ENCODE assay signal across 9 cellular contexts in the genomic region with DNA sequence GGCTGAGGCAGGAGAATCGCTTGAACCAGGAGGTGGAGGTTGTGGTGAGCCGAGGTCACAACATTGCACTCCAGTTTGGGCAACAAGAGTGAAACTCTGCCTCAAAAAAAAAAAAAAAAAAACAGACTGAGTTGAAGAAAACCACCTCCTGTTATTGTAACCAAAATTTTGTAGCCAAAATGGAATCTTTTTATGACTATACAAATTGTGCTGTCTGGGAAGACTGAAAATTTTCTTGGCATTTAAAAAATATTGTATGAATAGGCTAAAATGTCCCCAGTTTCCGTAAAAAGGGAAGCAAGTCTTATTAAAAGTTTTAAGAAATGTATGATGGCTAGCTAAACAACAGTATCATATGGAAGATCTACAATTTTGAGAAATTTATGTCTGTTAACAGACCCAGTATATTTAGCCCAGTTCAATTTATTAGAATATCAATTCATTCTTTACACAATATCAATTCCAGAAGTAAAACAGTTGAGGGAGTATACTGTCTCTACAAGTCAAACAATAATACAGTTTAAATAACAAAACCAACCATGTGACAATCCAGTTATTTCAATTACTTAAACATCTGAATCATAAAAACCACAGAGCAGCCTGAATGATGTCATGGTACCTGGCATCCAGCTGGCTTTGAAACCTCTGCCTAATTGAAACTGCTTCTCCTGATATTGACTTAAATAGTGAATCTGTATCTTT.
DNase-seq lines count a peak whose midpoint lies in the region; ATAC-seq and TF ChIP-seq lines count a peak whose summit lies in the region.
"Had no signal": no experiment of that assay in that cellular context is flagged by ENCODE, and none has a peak within 500 bp of the region (broad histone marks: within the 10 kb centered on the region; RNA-seq: fewer than 3 reads in every experiment).

No MANE protein-coding gene starts in this region.

- peak; percentile 29 for TF ChIP-seq CTCF in foreskin keratinocyte (conservative IDR thresholded peaks at IDR 0.05)

- no peaks in the 10 kb centered on the region for H3K27me3 ChIP-seq in foreskin keratinocyte

- no peak overlapping the region for H3K27ac Mint-ChIP-seq in activated naive CD8-positive, alpha-beta T cell treated with anti-CD3 and anti-CD28 coated beads for 36 hours
- H3K27ac Mint-ChIP-seq: naive B cell; T-helper 1 cell treated with Interleukin-12 subunit alpha and Interleukin-12 subunit beta and Interleukin-4 antibody, amounts not matched to agents 30 μg/mL and 1 μg/mL, for 36 hours had no signal

- DNase-seq in NCI-H748 treated with DMSO at 0.1 percent for 48 hours (lab: John Stamatoyannopoulos, UW) (peak; percentile 31), foreskin keratinocyte (peak; percentile 82 to 93), posterior cingulate gyrus (no peak)
- DNase-seq in activated naive CD8-positive, alpha-beta T cell treated with anti-CD3 and anti-CD28 coated beads for 36 hours: no peak
- DNase-seq: naive B cell had no signal

- H3K4me3 Mint-ChIP-seq in activated naive CD8-positive, alpha-beta T cell treated with anti-CD3 and anti-CD28 coated beads for 36 hours: no peak overlapping the region
- H3K4me3 Mint-ChIP-seq: naive B cell; T-helper 1 cell treated with Interleukin-12 subunit alpha and Interleukin-12 subunit beta and Interleukin-4 antibody, amounts not matched to agents 30 μg/mL and 1 μg/mL, for 36 hours had no signal

- no peaks in the 10 kb centered on the region for H3K9me3 Mint-ChIP-seq in activated naive CD8-positive, alpha-beta T cell treated with anti-CD3 and anti-CD28 coated beads for 36 hours
- H3K9me3 Mint-ChIP-seq: T-helper 1 cell treated with Interleukin-12 subunit alpha and Interleukin-12 subunit beta and Interleukin-4 antibody, amounts not matched to agents 30 μg/mL and 1 μg/mL, for 36 hours had no signal

- H3K4me1 Mint-ChIP-seq in activated naive CD8-positive, alpha-beta T cell treated with anti-CD3 and anti-CD28 coated beads for 36 hours: peaks cover 6% of the 10 kb centered on the region

- H3K4me1 ChIP-seq in foreskin keratinocyte: peaks cover 16% of the 10 kb centered on the region

- intact Hi-C loops in posterior cingulate gyrus (cut with DNase I): no loop called here

- ATAC-seq in GM18520 (IDR thresholded peaks at IDR 0.05; ENCODE audit: unreplicated experiment) (peak; percentile 85), HG02870 (IDR thresholded peaks at IDR 0.05; ENCODE audit: unreplicated experiment) (peak; percentile 70), foreskin keratinocyte (peak; percentile 81), GM18873 (IDR thresholded peaks at IDR 0.05; ENCODE audit: low FRiP score, unreplicated experiment) (no peak)

- H3K36me3 Mint-ChIP-seq in activated naive CD8-positive, alpha-beta T cell treated with anti-CD3 and anti-CD28 coated beads for 36 hours: no peaks in the 10 kb centered on the region
- H3K36me3 Mint-ChIP-seq: naive B cell had no signal

- peak overlapping the region; percentile 62 for H3K27ac ChIP-seq in foreskin keratinocyte

- H3K27me3 Mint-ChIP-seq in activated naive CD8-positive, alpha-beta T cell treated with anti-CD3 and anti-CD28 coated beads for 36 hours: no peaks in the 10 kb centered on the region
- H3K27me3 Mint-ChIP-seq: naive B cell had no signal

Comparison
In these comparisons a context has a peak if more than half of its experiments do, and no peak if none do; other contexts are left out.
1. DNase-seq: peak in NCI-H748 treated with DMSO at 0.1 percent for 48 hours (single experiment) and foreskin keratinocyte (2 of 2); none in posterior cingulate gyrus (0 of 10) and activated naive CD8-positive, alpha-beta T cell treated with anti-CD3 and anti-CD28 coated beads for 36 hours (single experiment).